In the genomic region with DNA sequence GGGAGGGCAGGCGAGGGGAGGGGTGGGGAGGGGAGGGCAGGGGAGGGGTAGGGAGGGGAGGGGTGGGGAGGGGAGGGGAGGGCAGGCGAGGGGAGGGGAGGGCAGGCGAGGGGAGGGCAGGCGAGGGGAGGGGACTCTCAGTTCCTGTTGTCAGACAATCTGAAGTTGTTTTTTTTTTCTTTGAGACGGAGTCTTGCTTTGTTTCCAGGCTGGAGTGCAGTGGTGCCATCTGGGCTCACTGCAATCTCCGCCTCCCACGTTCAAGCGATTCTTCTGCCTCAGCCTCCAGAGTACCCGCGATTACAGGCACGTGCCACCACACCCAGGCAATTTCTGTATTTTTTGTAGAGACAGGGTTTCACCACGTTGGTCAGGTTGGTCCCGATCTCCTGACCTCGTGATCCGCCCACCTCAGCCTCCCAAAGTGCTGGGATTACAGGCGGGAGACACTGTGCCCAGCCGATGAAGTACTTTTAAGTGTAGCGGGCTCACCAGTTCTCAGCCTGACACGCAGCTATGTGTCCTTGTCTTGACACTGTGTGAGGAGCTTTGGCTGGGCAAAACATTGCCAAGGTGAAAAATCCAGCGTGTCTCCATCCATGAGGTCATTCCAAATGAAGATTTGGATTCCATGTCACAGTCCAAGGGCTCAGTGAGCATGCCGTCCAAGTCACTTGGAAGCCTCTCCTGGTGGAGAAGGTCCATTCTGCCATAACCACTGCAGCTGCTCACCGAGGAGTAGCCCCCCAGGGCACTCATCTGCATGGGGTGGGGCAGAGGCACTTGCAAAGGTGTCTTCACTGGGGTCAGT, we compare ENCODE assay signal across 21 cellular contexts. TPM values are rescaled to one million over a fixed set of nuclear protein-coding genes. Genes with fewer than 3 reads are reported as not detected.
DNase-seq lines count a peak whose midpoint lies in the region; ATAC-seq lines count a peak whose summit lies in the region.
"Had no signal": no experiment of that assay in that cellular context is flagged by ENCODE, and none has a peak within 500 bp of the region (broad histone marks: within the 10 kb centered on the region; RNA-seq: fewer than 3 reads in every experiment).

No MANE protein-coding gene starts in this region.

- no peaks in the 10 kb centered on the region for H3K36me3 ChIP-seq in ES-I3 (ENCODE audit: insufficient read depth, low read length)
- no peaks in the 10 kb centered on the region for H3K36me3 ChIP-seq in naive thymus-derived CD4-positive, alpha-beta T cell (ENCODE audit: control insufficient read depth in 2 of 3, insufficient read depth in 3 of 3, low read length in 3 of 3)
- H3K36me3 ChIP-seq: gastrocnemius medialis, tibial artery had no signal

- H3K27me3 ChIP-seq in naive thymus-derived CD4-positive, alpha-beta T cell (ENCODE audit: control insufficient read depth in 2 of 2, insufficient read depth in 2 of 2, low read length in 2 of 2), result no peaks in the 10 kb centered on the region

- no peaks in the 10 kb centered on the region for H3K9me3 Mint-ChIP-seq in activated CD4-positive, alpha-beta T cell treated with anti-CD3 and anti-CD28 coated beads, Interleukin-2, amount 10 ng/mL, durations not matched to agents 7 days and 5 days
- H3K9me3 Mint-ChIP-seq in naive thymus-derived CD4-positive, alpha-beta T cell, result peaks cover 0 to 8% (median 0%) of the 10 kb centered on the region in 11 donors
- H3K9me3 Mint-ChIP-seq: memory B cell had no signal

- no peaks in the 10 kb centered on the region for H3K4me1 ChIP-seq in ES-I3 (ENCODE audit: insufficient read depth, low read length)
- H3K4me1 ChIP-seq in naive thymus-derived CD4-positive, alpha-beta T cell (ENCODE audit: control insufficient read depth in 2 of 2, insufficient read depth in 2 of 2, low read length in 2 of 2), result no peaks in the 10 kb centered on the region
- H3K4me1 ChIP-seq: gastrocnemius medialis had no signal

- peaks cover 6% of the 10 kb centered on the region for H3K4me1 Mint-ChIP-seq in activated CD4-positive, alpha-beta T cell treated with anti-CD3 and anti-CD28 coated beads, Interleukin-2, amount 10 ng/mL, durations not matched to agents 7 days and 5 days
- H3K4me1 Mint-ChIP-seq in naive thymus-derived CD4-positive, alpha-beta T cell, result peaks cover 0 to 16% (median 11%) of the 10 kb centered on the region in 7 donors
- H3K4me1 Mint-ChIP-seq: memory B cell had no signal

- H3K4me3 Mint-ChIP-seq in activated CD4-positive, alpha-beta T cell treated with anti-CD3 and anti-CD28 coated beads, Interleukin-2, amount 10 ng/mL, durations not matched to agents 7 days and 5 days, result no peak overlapping the region
- H3K4me3 Mint-ChIP-seq in naive thymus-derived CD4-positive, alpha-beta T cell, result peak overlapping the region in 7 of 10 donors; percentile 6 to 68 (median 33)
- H3K4me3 Mint-ChIP-seq: memory B cell had no signal

- ATAC-seq in naive thymus-derived CD4-positive, alpha-beta T cell, result no peak
- no peak for ATAC-seq in HG03521 (IDR thresholded peaks at IDR 0.05; ENCODE audit: unreplicated experiment)
- no peak for ATAC-seq in HG03095 (IDR thresholded peaks at IDR 0.05; ENCODE audit: unreplicated experiment)
- no peak for ATAC-seq in HG03108 (IDR thresholded peaks at IDR 0.05; ENCODE audit: unreplicated experiment)
- ATAC-seq: gastrocnemius medialis, sciatic nerve had no signal

- peak overlapping the region; percentile 3; the same call in 1 of the 2 replicates for H3K9ac ChIP-seq in ES-I3 (ENCODE audit: low read depth, low read length)

- intact Hi-C loops in naive thymus-derived CD4-positive, alpha-beta T cell (cut with micrococcal nuclease), result no loop called here

- H3K4me3 ChIP-seq in naive thymus-derived CD4-positive, alpha-beta T cell (ENCODE audit: low read length), result no peak overlapping the region
- H3K4me3 ChIP-seq: gastrocnemius medialis, PC-9, tibial artery had no signal

- no peaks in the 10 kb centered on the region for H3K36me3 Mint-ChIP-seq in activated CD4-positive, alpha-beta T cell treated with anti-CD3 and anti-CD28 coated beads, Interleukin-2, amount 10 ng/mL, durations not matched to agents 7 days and 5 days (ENCODE audit: low read depth)
- H3K36me3 Mint-ChIP-seq in naive thymus-derived CD4-positive, alpha-beta T cell, result peaks cover 0 to 4% (median 0%) of the 10 kb centered on the region in 5 donors
- H3K36me3 Mint-ChIP-seq: memory B cell had no signal

- CTCF ChIA-PET in activated CD4-positive, alpha-beta T cell treated with anti-CD3 and anti-CD28 coated beads, Interleukin-2, amount 10 ng/mL, durations not matched to agents 7 days and 5 days (lab: Charles Lee), result interaction anchor here (0.8 kb wide), 1 partner anchor 441 kb away, joined by 3 read pairs; no protein-coding TSS in a partner anchor
- CTCF ChIA-PET in naive thymus-derived CD4-positive, alpha-beta T cell (lab: Charles Lee), result no interaction called here

- no peak overlapping the region for H3K27ac ChIP-seq in naive thymus-derived CD4-positive, alpha-beta T cell (ENCODE audit: low read depth, low read length)
- H3K27ac ChIP-seq: gastrocnemius medialis, PC-9, tibial artery had no signal

- DNase-seq in activated CD4-positive, alpha-beta T cell treated with anti-CD3 and anti-CD28 coated beads, Interleukin-2, amount 10 ng/mL, durations not matched to agents 7 days and 5 days, result no peak
- no peak for DNase-seq in activated CD4-positive, alpha-beta T cell treated with anti-CD3 and anti-CD28 coated beads for 48 hours
- DNase-seq in SK-MEL-5 (ENCODE audit: low read depth, low spot score), result peak; percentile 42
- peak in 1 of 9 donors; percentile 21 for DNase-seq in naive thymus-derived CD4-positive, alpha-beta T cell
- DNase-seq: activated CD4-positive, CD25-positive, alpha-beta regulatory T cell; amniotic stem cell; gastrocnemius medialis; NCI-H187; NCI-H524 treated with DMSO at 0.1 percent for 48 hours; PC-9; stimulated activated CD8-positive, alpha-beta memory T cell treated with anti-CD3 and anti-CD28 coated beads, Interleukin-4, amount 100 ng/mL, for 48 hours had no signal

- peak overlapping the region; percentile 19 for H3K27ac Mint-ChIP-seq in activated CD4-positive, alpha-beta T cell treated with anti-CD3 and anti-CD28 coated beads, Interleukin-2, amount 10 ng/mL, durations not matched to agents 7 days and 5 days
- H3K27ac Mint-ChIP-seq in naive thymus-derived CD4-positive, alpha-beta T cell, result peak overlapping the region in 3 of 9 donors; percentile 31 to 56 (median 41)

- POLR2A ChIA-PET in activated CD4-positive, alpha-beta T cell treated with anti-CD3 and anti-CD28 coated beads, Interleukin-2, amount 10 ng/mL, durations not matched to agents 7 days and 5 days (lab: Charles Lee), result no interaction called here
- POLR2A ChIA-PET in naive thymus-derived CD4-positive, alpha-beta T cell (lab: Charles Lee), result no interaction called here

- no peaks in the 10 kb centered on the region for H3K9me3 ChIP-seq in ES-I3 (ENCODE audit: control insufficient read depth, insufficient read depth, low read length)
- H3K9me3 ChIP-seq in naive thymus-derived CD4-positive, alpha-beta T cell (ENCODE audit: control insufficient read depth in 2 of 3, low read length in 3 of 3), result no peaks in the 10 kb centered on the region
- H3K9me3 ChIP-seq: gastrocnemius medialis, tibial artery had no signal

- H3K27me3 Mint-ChIP-seq in activated CD4-positive, alpha-beta T cell treated with anti-CD3 and anti-CD28 coated beads, Interleukin-2, amount 10 ng/mL, durations not matched to agents 7 days and 5 days, result peaks cover 20% of the 10 kb centered on the region
- peaks cover 21 to 28% (median 23%) of the 10 kb centered on the region in 5 donors for H3K27me3 Mint-ChIP-seq in naive thymus-derived CD4-positive, alpha-beta T cell

- in situ Hi-C loops in SK-MEL-5 (cut with HindIII; ENCODE audit: low pct_unique_long_range_greater_than_20kb, low sequenced_read_pairs), result no loop called here

RNA-seq across cellular contexts. Expression of a gene that starts 32.1 kb away (rescaled TPM):
- not detected for total RNA-seq in activated CD4-positive, alpha-beta T cell treated with anti-CD3 and anti-CD28 coated beads, Interleukin-2, amount 10 ng/mL, durations not matched to agents 7 days and 5 days
- total RNA-seq in SK-MEL-5 (2014; rRNA removed; shearing (Covaris generic)), result not detected in 2 replicates
- polyA plus RNA-seq in SK-MEL-5 (2015; cell fraction: cytosol; rRNA removed), result not detected in 2 replicates
- not detected in 2 replicates for polyA plus RNA-seq in SK-MEL-5 (2015; cell fraction: nucleus; rRNA removed)
- not detected for total RNA-seq in naive thymus-derived CD4-positive, alpha-beta T cell
- polyA plus RNA-seq in naive thymus-derived CD4-positive, alpha-beta T cell, result not detected
- total RNA-seq: endothelial cell of umbilical vein, gastrocnemius medialis, H4, LHCN-M2, PC-9, sciatic nerve had no signal
- polyA plus RNA-seq: endothelial cell of umbilical vein had no signal

RNA-seq across cellular contexts. Expression of a gene that starts 48.5 kb away (rescaled TPM):
- not detected for total RNA-seq in activated CD4-positive, alpha-beta T cell treated with anti-CD3 and anti-CD28 coated beads, Interleukin-2, amount 10 ng/mL, durations not matched to agents 7 days and 5 days
- not detected in 2 replicates for total RNA-seq in SK-MEL-5 (2014; rRNA removed; shearing (Covaris generic))
- not detected in 2 replicates for polyA plus RNA-seq in SK-MEL-5 (2015; cell fraction: cytosol; rRNA removed)
- not detected in 2 replicates for polyA plus RNA-seq in SK-MEL-5 (2015; cell fraction: nucleus; rRNA removed)
- not detected for total RNA-seq in naive thymus-derived CD4-positive, alpha-beta T cell
- not detected for polyA plus RNA-seq in naive thymus-derived CD4-positive, alpha-beta T cell
- total RNA-seq: endothelial cell of umbilical vein, gastrocnemius medialis, H4, LHCN-M2, PC-9, sciatic nerve had no signal
- polyA plus RNA-seq: endothelial cell of umbilical vein had no signal

RNA-seq across cellular contexts. Expression of a gene that starts 58.8 kb away (rescaled TPM):
- total RNA-seq in activated CD4-positive, alpha-beta T cell treated with anti-CD3 and anti-CD28 coated beads, Interleukin-2, amount 10 ng/mL, durations not matched to agents 7 days and 5 days, result not detected
- total RNA-seq in SK-MEL-5 (2014; rRNA removed; shearing (Covaris generic)), result 0.16 and 0.48 TPM in 2 replicates
- polyA plus RNA-seq in SK-MEL-5 (2015; cell fraction: cytosol; rRNA removed), result 0.52 and 1.1 TPM in 2 replicates
- 20.5 and 24.0 TPM in 2 replicates for polyA plus RNA-seq in SK-MEL-5 (2015; cell fraction: nucleus; rRNA removed)
- total RNA-seq in naive thymus-derived CD4-positive, alpha-beta T cell, result 1 to 10 TPM in 1 of 5 experiments, not detected in 4; 1.6 TPM
- polyA plus RNA-seq in naive thymus-derived CD4-positive, alpha-beta T cell, result not detected
- total RNA-seq: LHCN-M2, PC-9 had no signal
